Comparison of ENCODE assay signal across 28 cellular contexts in the genomic region with DNA sequence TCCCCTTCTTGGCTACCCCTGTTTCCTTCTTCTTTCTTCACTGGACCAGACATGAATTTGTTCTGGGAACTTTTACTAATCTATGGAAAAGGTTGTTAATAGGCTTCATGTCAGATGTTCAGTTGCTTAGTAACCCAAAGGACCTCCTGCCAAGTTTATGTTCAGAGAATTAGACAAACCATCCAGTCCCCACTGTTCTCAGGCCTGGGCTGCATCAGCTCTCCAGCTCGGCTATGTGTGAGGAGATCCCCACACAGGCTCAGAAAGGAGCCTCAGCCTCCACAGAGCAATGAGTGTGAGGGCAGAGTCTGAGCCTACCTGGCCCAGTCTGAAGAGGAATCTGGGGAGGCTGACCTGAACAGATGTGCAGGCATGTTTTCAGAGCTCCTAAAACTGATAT.
A peak's percentile ranks its signal among the peaks of the same experiment; 100 is the strongest.
DNase-seq lines count a peak whose midpoint lies in the region; ATAC-seq, FAIRE-seq and TF ChIP-seq lines count a peak whose summit lies in the region.
"Had no signal": no experiment of that assay in that cellular context is flagged by ENCODE, and none has a peak within 500 bp of the region (broad histone marks: within the 10 kb centered on the region; RNA-seq: fewer than 3 reads in every experiment).

No MANE protein-coding gene starts in this region.

- no peaks in the 10 kb centered on the region for H3F3A ChIP-seq in neural progenitor cell (ENCODE audit: low read depth)

- H3K4me3 Mint-ChIP-seq in neural progenitor cell, result no peak overlapping the region
- H3K4me3 Mint-ChIP-seq in activated naive CD8-positive, alpha-beta T cell treated with anti-CD3 and anti-CD28 coated beads, Interleukin-2, amount 50 U/mL, for 24 hours, result no peak overlapping the region
- H3K4me3 Mint-ChIP-seq: activated CD4-positive, alpha-beta T cell treated with anti-CD3 and anti-CD28 coated beads, Interleukin-2, amount 10 ng/mL, durations not matched to agents 7 days and 5 days; effector memory CD8-positive, alpha-beta T cell; HFFc6; stimulated activated naive CD8-positive, alpha-beta T cell treated with anti-CD3 and anti-CD28 coated beads, Interleukin-15, Interleukin-2, amounts not matched to agents 100 ng/mL and 50 ng/mL, for 24 hours had no signal

- no peaks in the 10 kb centered on the region for H3K9me3 Mint-ChIP-seq in neural progenitor cell
- H3K9me3 Mint-ChIP-seq in activated naive CD8-positive, alpha-beta T cell treated with anti-CD3 and anti-CD28 coated beads, Interleukin-2, amount 50 U/mL, for 24 hours, result no peaks in the 10 kb centered on the region
- H3K9me3 Mint-ChIP-seq: activated CD4-positive, alpha-beta T cell treated with anti-CD3 and anti-CD28 coated beads, Interleukin-2, amount 10 ng/mL, durations not matched to agents 7 days and 5 days; activated naive CD4-positive, alpha-beta T cell treated with anti-CD3 and anti-CD28 coated beads, Interleukin-2, amount 50 U/mL, for 72 hours; effector memory CD8-positive, alpha-beta T cell; HFFc6; stimulated activated naive CD8-positive, alpha-beta T cell treated with anti-CD3 and anti-CD28 coated beads, Interleukin-15, Interleukin-2, amounts not matched to agents 100 ng/mL and 50 ng/mL, for 24 hours had no signal

- H3K9me3 ChIP-seq in HepG2 (ENCODE audit: low read length) (no peaks in the 10 kb centered on the region), right lobe of liver (no peaks in the 10 kb centered on the region), neural progenitor cell (ENCODE audit: low read depth) (no peaks in the 10 kb centered on the region)
- H3K9me3 ChIP-seq: BLaER1, esophagus squamous epithelium, mucosa of descending colon, neutrophil, psoas muscle, upper lobe of left lung had no signal

- H3K36me3 Mint-ChIP-seq in neural progenitor cell, result no peaks in the 10 kb centered on the region
- no peaks in the 10 kb centered on the region for H3K36me3 Mint-ChIP-seq in activated naive CD8-positive, alpha-beta T cell treated with anti-CD3 and anti-CD28 coated beads, Interleukin-2, amount 50 U/mL, for 24 hours (ENCODE audit: low read depth)
- H3K36me3 Mint-ChIP-seq: activated naive CD4-positive, alpha-beta T cell treated with anti-CD3 and anti-CD28 coated beads, Interleukin-2, amount 50 U/mL, for 72 hours had no signal

- TF ChIP-seq EP300 in HepG2 (IDR thresholded peaks at IDR 0.05; ENCODE audit: low read depth in 2 of 2, low read length in 2 of 2) (no peak), HepG2 (CRISPR knock-in tag; IDR thresholded peaks at IDR 0.05; ENCODE audit: borderline replicate concordance) (no peak)

- peaks cover 44% of the 10 kb centered on the region for H3K4me1 Mint-ChIP-seq in neural progenitor cell
- no peaks in the 10 kb centered on the region for H3K4me1 Mint-ChIP-seq in activated naive CD8-positive, alpha-beta T cell treated with anti-CD3 and anti-CD28 coated beads, Interleukin-2, amount 50 U/mL, for 24 hours
- H3K4me1 Mint-ChIP-seq: activated CD4-positive, alpha-beta T cell treated with anti-CD3 and anti-CD28 coated beads, Interleukin-2, amount 10 ng/mL, durations not matched to agents 7 days and 5 days had no signal

- POLR2A ChIA-PET in HepG2 (lab: Yijun Ruan, JAX), result no interaction called here

- intact Hi-C loops in HepG2 (cut with micrococcal nuclease; ENCODE audit: unreplicated experiment) (no loop called here), right lobe of liver (cut with DNase I) (no loop called here)

- H3K4me2 ChIP-seq in HepG2 (ENCODE audit: low read depth, low read length), result no peak overlapping the region
- no peak overlapping the region for H3K4me2 ChIP-seq in neural progenitor cell
- H3K4me2 ChIP-seq: BLaER1 had no signal

- in situ Hi-C loops in HepG2 (cut with HindIII; ENCODE audit: extremely low pct_ligation_motif_present, low pct_unique_long_range_greater_than_20kb), result no loop called here

- H2AFZ ChIP-seq in HepG2 (ENCODE audit: low read length) (no peak overlapping the region), neural progenitor cell (replicated peaks) (no peak overlapping the region)

- DNase-seq in HepG2 (ENCODE audit: low spot score) (no peak), right lobe of liver (no peak), fibroblast of mammary gland (ENCODE audit: low read depth) (peak; percentile 34), neural progenitor cell (ENCODE audit: low spot score) (no peak), kidney glomerular epithelial cell (lab: John Stamatoyannopoulos, UW) (no peak)
- DNase-seq in activated naive CD8-positive, alpha-beta T cell treated with anti-CD3 and anti-CD28 coated beads, Interleukin-2, amount 50 U/mL, for 24 hours, result no peak
- no peak for DNase-seq in stimulated activated CD8-positive, alpha-beta memory T cell treated with anti-CD3 and anti-CD28 coated beads, Interleukin-4, amount 100 ng/mL, for 48 hours
- DNase-seq: activated CD4-positive, alpha-beta T cell treated with anti-CD3 and anti-CD28 coated beads, Interleukin-2, amount 10 ng/mL, durations not matched to agents 7 days and 5 days; COR-L47; DND-41; effector memory CD8-positive, alpha-beta T cell; esophagus squamous epithelium; glutamatergic neuron; HFFc6; mucosa of descending colon; NCI-H1092 treated with DMSO at 0.1 percent for 48 hours; NCI-H2081; psoas muscle; stimulated activated CD4-positive, alpha-beta T cell treated with anti-CD3 and anti-CD28 coated beads, Interleukin-4, amount 100 ng/mL, for 24 hours; T-helper 2 cell; upper lobe of left lung had no signal

- no peak overlapping the region for H3K27ac ChIP-seq in HepG2 (ENCODE audit: extremely low read length, insufficient read depth, low read length)
- H3K27ac ChIP-seq in right lobe of liver, result no peak overlapping the region
- H3K27ac ChIP-seq in neural progenitor cell, result no peak overlapping the region
- H3K27ac ChIP-seq: BLaER1, esophagus squamous epithelium, neutrophil, psoas muscle, upper lobe of left lung, VCaP had no signal

- H3K9ac ChIP-seq in HepG2 (ENCODE audit: insufficient read depth, low read depth, low read length), result no peak overlapping the region
- no peak overlapping the region for H3K9ac ChIP-seq in neural progenitor cell
- H3K9ac ChIP-seq: BLaER1 had no signal

- no peaks in the 10 kb centered on the region for H3K4me1 ChIP-seq in HepG2 (ENCODE audit: insufficient read depth, low read length)
- no peaks in the 10 kb centered on the region for H3K4me1 ChIP-seq in right lobe of liver
- peaks cover 4% of the 10 kb centered on the region for H3K4me1 ChIP-seq in neural progenitor cell
- H3K4me1 ChIP-seq: BLaER1, psoas muscle, upper lobe of left lung had no signal

- no peaks in the 10 kb centered on the region for H3K27me3 ChIP-seq in HepG2 (ENCODE audit: control insufficient read depth in 1 of 2, insufficient read depth in 2 of 2, low read length in 2 of 2)
- H3K27me3 ChIP-seq in right lobe of liver, result no peaks in the 10 kb centered on the region
- no peaks in the 10 kb centered on the region for H3K27me3 ChIP-seq in neural progenitor cell
- H3K27me3 ChIP-seq: BLaER1, esophagus squamous epithelium, neutrophil, upper lobe of left lung had no signal

- TF ChIP-seq CTCF in HepG2 (CRISPR knock-in tag; IDR thresholded peaks at IDR 0.05), result no peak
- TF ChIP-seq CTCF in right lobe of liver (IDR thresholded peaks at IDR 0.05), result no peak
- TF ChIP-seq CTCF in fibroblast of mammary gland (conservative IDR thresholded peaks at IDR 0.05; ENCODE audit: control insufficient read depth, insufficient read depth, low read depth, low read length), result no peak
- TF ChIP-seq CTCF in neural progenitor cell (IDR thresholded peaks at IDR 0.05), result no peak

- no peaks in the 10 kb centered on the region for H3K79me2 ChIP-seq in HepG2 (ENCODE audit: insufficient read depth, low read length)
- no peaks in the 10 kb centered on the region for H3K79me2 ChIP-seq in neural progenitor cell (ENCODE audit: low read depth)

- H3K4me3 ChIP-seq in HepG2 (replicated peaks in 1 of 3; ENCODE audit: insufficient read depth in 1 of 3, low read depth in 2 of 3, low read length in 3 of 3) (no peak overlapping the region), right lobe of liver (no peak overlapping the region), fibroblast of mammary gland (ENCODE audit: control insufficient read depth, low read depth, low read length) (no peak overlapping the region), neural progenitor cell (no peak overlapping the region)
- H3K4me3 ChIP-seq: BLaER1, esophagus squamous epithelium, mucosa of descending colon, psoas muscle, upper lobe of left lung had no signal

- ATAC-seq in HepG2 (peak; percentile 49), right lobe of liver (no peak), HG03378 (IDR thresholded peaks at IDR 0.05; ENCODE audit: unreplicated experiment) (no peak)
- no peak for ATAC-seq in activated naive CD8-positive, alpha-beta T cell treated with anti-CD3 and anti-CD28 coated beads, Interleukin-2, amount 50 U/mL, for 24 hours
- ATAC-seq: activated naive CD4-positive, alpha-beta T cell treated with anti-CD3 and anti-CD28 coated beads, Interleukin-2, amount 50 U/mL, for 72 hours; effector memory CD8-positive, alpha-beta T cell; mucosa of descending colon; psoas muscle had no signal

- 4% methylated on average over 1 of the region's 1 CpG for WGBS in HepG2 (ENCODE audit: low lambda C conversion rate)
- 50% methylated on average over 1 of the region's 1 CpG for WGBS in right lobe of liver (ENCODE audit: insufficient coverage, low coverage, low lambda C conversion rate, missing lambda C conversion rate)

- H3K36me3 ChIP-seq in HepG2 (replicated peaks in 1 of 2; ENCODE audit: control insufficient read depth in 1 of 2, insufficient read depth in 2 of 2, low read length in 2 of 2) (no peaks in the 10 kb centered on the region), right lobe of liver (no peaks in the 10 kb centered on the region), neural progenitor cell (no peaks in the 10 kb centered on the region)
- H3K36me3 ChIP-seq: BLaER1, esophagus squamous epithelium, neutrophil, upper lobe of left lung had no signal

- peak overlapping the region; percentile 90 for H3K27ac Mint-ChIP-seq in neural progenitor cell
- H3K27ac Mint-ChIP-seq in activated naive CD8-positive, alpha-beta T cell treated with anti-CD3 and anti-CD28 coated beads, Interleukin-2, amount 50 U/mL, for 24 hours, result no peak overlapping the region
- H3K27ac Mint-ChIP-seq: activated CD4-positive, alpha-beta T cell treated with anti-CD3 and anti-CD28 coated beads, Interleukin-2, amount 10 ng/mL, durations not matched to agents 7 days and 5 days; activated naive CD4-positive, alpha-beta T cell treated with anti-CD3 and anti-CD28 coated beads, Interleukin-2, amount 50 U/mL, for 72 hours; effector memory CD8-positive, alpha-beta T cell; HFFc6; stimulated activated naive CD8-positive, alpha-beta T cell treated with anti-CD3 and anti-CD28 coated beads, Interleukin-15, Interleukin-2, amounts not matched to agents 100 ng/mL and 50 ng/mL, for 24 hours had no signal

- CTCF ChIA-PET in HepG2 (lab: Yijun Ruan, JAX; ENCODE audit: low intra/inter-chr PET ratio, low total read pairs), result no interaction called here

- no peak for FAIRE-seq in HepG2 (lab: Jason Lieb, UNC)
- FAIRE-seq: RCC 7860 had no signal

- no TSS peak for BruUV-seq in HepG2 (replicated peaks; lab: Mats Ljungman, UMichigan)

- TF ChIP-seq POLR2A in HepG2 (IDR thresholded peaks at IDR 0.05; ENCODE audit: insufficient read depth in 1 of 2, low read depth in 2 of 2, low read length in 2 of 2) (no peak), right lobe of liver (IDR thresholded peaks at IDR 0.05) (no peak)

- no peaks in the 10 kb centered on the region for H4K20me1 ChIP-seq in HepG2 (ENCODE audit: insufficient read depth, low read length)
- H4K20me1 ChIP-seq in neural progenitor cell (ENCODE audit: low read depth), result no peaks in the 10 kb centered on the region
- H4K20me1 ChIP-seq: BLaER1 had no signal

- no peaks in the 10 kb centered on the region for H3K27me3 Mint-ChIP-seq in neural progenitor cell (ENCODE audit: insufficient read depth, low read depth)
- no peaks in the 10 kb centered on the region for H3K27me3 Mint-ChIP-seq in activated naive CD8-positive, alpha-beta T cell treated with anti-CD3 and anti-CD28 coated beads, Interleukin-2, amount 50 U/mL, for 24 hours
- H3K27me3 Mint-ChIP-seq: effector memory CD8-positive, alpha-beta T cell had no signal

- TF ChIP-seq RAD21 in HepG2 (CRISPR knock-in tag; IDR thresholded peaks at IDR 0.05), result no peak
